Comparison of ENCODE assay signal across 8 cellular contexts in genomic region chr3:141308588-141309218, GRCh38. TPM values are rescaled to one million over a fixed set of nuclear protein-coding genes. Genes with fewer than 3 reads are reported as not detected.
A peak's percentile ranks its signal among the peaks of the same experiment; 100 is the strongest.
DNase-seq lines count a peak whose midpoint lies in the region; ATAC-seq and TF ChIP-seq lines count a peak whose summit lies in the region.

No MANE protein-coding gene starts in this region.

- H3K27me3 Mint-ChIP-seq in activated naive CD8-positive, alpha-beta T cell treated with anti-CD3 and anti-CD28 coated beads, Interleukin-2, amount 50 U/mL, for 24 hours: no peaks in the 10 kb centered on the region

- TF ChIP-seq POLR2A in uterus (IDR thresholded peaks at IDR 0.05): no peak

- H3K9me3 Mint-ChIP-seq in activated naive CD8-positive, alpha-beta T cell treated with anti-CD3 and anti-CD28 coated beads, Interleukin-2, amount 50 U/mL, for 24 hours: no peaks in the 10 kb centered on the region

- no peaks in the 10 kb centered on the region for H3K27me3 ChIP-seq in uterus

- no peaks in the 10 kb centered on the region for H3K9me3 ChIP-seq in uterus

- no peak for ATAC-seq in activated naive CD8-positive, alpha-beta T cell treated with anti-CD3 and anti-CD28 coated beads, Interleukin-2, amount 50 U/mL, for 24 hours
- ATAC-seq in HG03378 (IDR thresholded peaks at IDR 0.05; ENCODE audit: unreplicated experiment): no peak
- no peak for ATAC-seq in HG02610 (IDR thresholded peaks at IDR 0.05; ENCODE audit: unreplicated experiment)

- H3K4me1 ChIP-seq in uterus: no peaks in the 10 kb centered on the region

- peak; percentile 55 for DNase-seq in ELR (ENCODE audit: low read depth)
- DNase-seq in NCI-H1092 treated with DMSO at 0.1 percent for 48 hours (lab: John Stamatoyannopoulos, UW): peak; percentile 48
- DNase-seq in activated naive CD8-positive, alpha-beta T cell treated with anti-CD3 and anti-CD28 coated beads, Interleukin-2, amount 50 U/mL, for 24 hours: no peak
- peak; percentile 50 for DNase-seq in inferior parietal cortex (ENCODE audit: extremely low spot score)
- peak; percentile 39 to 44 for DNase-seq in uterus
- DNase-seq in NK-92 treated with Interleukin-12 subunit alpha and Interleukin-12 subunit beta, amount 100 ng/mL, for 24 hours (lab: John Stamatoyannopoulos, UW): no peak

- H3K36me3 Mint-ChIP-seq in activated naive CD8-positive, alpha-beta T cell treated with anti-CD3 and anti-CD28 coated beads, Interleukin-2, amount 50 U/mL, for 24 hours (ENCODE audit: low read depth): peaks cover 4% of the 10 kb centered on the region

- no peaks in the 10 kb centered on the region for H3K36me3 ChIP-seq in uterus

- peak overlapping the region; percentile 32 for H3K27ac Mint-ChIP-seq in activated naive CD8-positive, alpha-beta T cell treated with anti-CD3 and anti-CD28 coated beads, Interleukin-2, amount 50 U/mL, for 24 hours

- peaks cover 57% of the 10 kb centered on the region for H3K4me1 Mint-ChIP-seq in activated naive CD8-positive, alpha-beta T cell treated with anti-CD3 and anti-CD28 coated beads, Interleukin-2, amount 50 U/mL, for 24 hours

- intact Hi-C loops in uterus (cut with DNase I; ENCODE audit: low total_unique reads): loop anchor here (5.0 to 10.0 kb wide), 2 partner anchors 46 to 76 kb away; partner anchors contain the start of gene PXYLP1

- peak; percentile 41 to 63 (median 48) for TF ChIP-seq CTCF in uterus (IDR thresholded peaks at IDR 0.05)

- no peak overlapping the region for H3K4me3 ChIP-seq in uterus

- no peak overlapping the region for H3K27ac ChIP-seq in uterus

- no peak overlapping the region for H3K4me3 Mint-ChIP-seq in activated naive CD8-positive, alpha-beta T cell treated with anti-CD3 and anti-CD28 coated beads, Interleukin-2, amount 50 U/mL, for 24 hours

RNA-seq across cellular contexts. Expression of gene ZBTB38, which starts 59.6 kb away (rescaled TPM):
- 100 to 1,000 TPM; 125 to 183 (median 149) TPM for total RNA-seq in uterus

Comparison
In these comparisons a context has a peak if more than half of its experiments do, and no peak if none do; other contexts are left out.
1. DNase-seq: peak in ELR (single experiment), NCI-H1092 treated with DMSO at 0.1 percent for 48 hours (single experiment), inferior parietal cortex (single experiment) and uterus (2 of 2); none in activated naive CD8-positive, alpha-beta T cell treated with anti-CD3 and anti-CD28 coated beads, Interleukin-2, amount 50 U/mL, for 24 hours (single experiment) and NK-92 treated with Interleukin-12 subunit alpha and Interleukin-12 subunit beta, amount 100 ng/mL, for 24 hours (single experiment).